In the genomic region with DNA sequence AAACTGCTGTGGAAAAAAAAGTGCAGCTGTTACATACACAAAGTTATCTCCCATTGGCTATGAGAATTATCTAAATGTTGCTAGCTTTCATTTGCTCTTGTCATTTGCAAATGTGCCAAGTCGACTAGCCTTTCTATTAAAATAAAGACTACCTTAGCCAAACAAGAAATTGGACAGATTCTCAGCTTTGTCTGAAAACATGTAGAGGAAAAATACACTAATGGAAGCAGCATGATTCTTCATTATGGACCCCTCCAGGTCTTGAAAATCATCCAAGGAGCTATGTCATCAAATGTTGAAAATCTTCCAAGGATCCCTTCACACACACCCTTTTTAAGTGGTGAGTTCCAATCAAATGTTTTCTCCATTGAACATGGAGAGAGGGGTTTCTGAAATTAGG, we compare ENCODE assay signal across 31 cellular contexts.
"Had no signal": no experiment of that assay in that cellular context is flagged by ENCODE, and none has a peak within 500 bp of the region (broad histone marks: within the 10 kb centered on the region; RNA-seq: fewer than 3 reads in every experiment).

No MANE protein-coding gene starts in this region.

- ATAC-seq: activated naive CD8-positive, alpha-beta T cell treated with anti-CD3 and anti-CD28 coated beads, Interleukin-2, amount 50 U/mL, for 24 hours; PC-3; Right ventricle myocardium inferior had no signal

- DNase-seq: activated B cell treated with CpG ODN at 0.5 μM for 24 hours; activated CD4-positive, alpha-beta memory T cell treated with anti-CD3 and anti-CD28 coated beads for 36 hours; activated CD4-positive, alpha-beta T cell treated with anti-CD3 and anti-CD28 coated beads for 4 hours; activated CD4-positive, alpha-beta T cell treated with anti-CD3 and anti-CD28 coated beads, Interleukin-2, amount 50 U/mL, for 1 hour; activated CD4-positive, CD25-positive, alpha-beta regulatory T cell treated with anti-CD3 and anti-CD28 coated beads, Interleukin-2, amount 50 U/mL, for 72 hours; activated CD8-positive, alpha-beta memory T cell treated with anti-CD3 and anti-CD28 coated beads, Interleukin-2, amount 50 U/mL, for 4 hours; activated effector memory CD4-positive, alpha-beta T cell treated with Interleukin-2 at 50 U/mL for 16 hours; activated naive CD4-positive, alpha-beta T cell treated with anti-CD3 and anti-CD28 coated beads, Interleukin-2, amount 10 ng/mL, durations not matched to agents 7 days and 5 days; activated naive CD8-positive, alpha-beta T cell treated with anti-CD3 and anti-CD28 coated beads, Interleukin-2, amount 50 U/mL, for 24 hours; activated T-cell treated with anti-CD3 and anti-CD28 coated beads, Interleukin-2, amount 50 U/mL, for 48 hours; anterior cingulate cortex; KG1; MM.1S; MV-4-11; NCI-H1092; NCI-H1436 treated with DMSO at 0.1 percent for 48 hours; NCI-H1694 treated with DMSO at 0.1 percent for 48 hours; NCI-H2029; NCI-H2171; NCI-H524; NCI-H69; NCI-H82; NK-92 treated with Interleukin-12 subunit alpha and Interleukin-12 subunit beta, amount 100 ng/mL, for 24 hours; PC-3; Peyer's patch; SIG-M5; SW 1271; T-helper 1 cell; T-helper 2 cell; T-helper 9 cell had no signal
